ENCODE assay signal across 24 cellular contexts in the genomic region with DNA sequence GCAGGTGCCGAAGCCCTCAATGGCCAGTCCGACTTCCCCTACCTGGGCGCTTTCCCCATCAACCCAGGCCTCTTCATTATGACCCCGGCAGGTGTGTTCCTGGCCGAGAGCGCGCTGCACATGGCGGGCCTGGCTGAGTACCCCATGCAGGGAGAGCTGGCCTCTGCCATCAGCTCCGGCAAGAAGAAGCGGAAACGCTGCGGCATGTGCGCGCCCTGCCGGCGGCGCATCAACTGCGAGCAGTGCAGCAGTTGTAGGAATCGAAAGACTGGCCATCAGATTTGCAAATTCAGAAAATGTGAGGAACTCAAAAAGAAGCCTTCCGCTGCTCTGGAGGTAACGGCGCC.
"Had no signal": no experiment of that assay in that cellular context is flagged by ENCODE, and none has a peak within 500 bp of the region (broad histone marks: within the 10 kb centered on the region; RNA-seq: fewer than 3 reads in every experiment).

No MANE protein-coding gene starts in this region.

- H3K4me1 ChIP-seq: prostate gland had no signal

- DNase-seq: activated CD4-positive, alpha-beta T cell treated with anti-CD3 and anti-CD28 coated beads for 1 hour; activated CD4-positive, alpha-beta T cell treated with anti-CD3 and anti-CD28 coated beads, Interleukin-2, amount 50 U/mL, for 4 hours; activated CD8-positive, alpha-beta memory T cell treated with anti-CD3 and anti-CD28 coated beads, Interleukin-2, amount 50 U/mL, for 48 hours; activated naive CD4-positive, alpha-beta T cell treated with Interleukin-2 at 50 U/mL for 16 hours; activated naive CD8-positive, alpha-beta T cell treated with anti-CD3 and anti-CD28 coated beads for 36 hours; activated T-cell treated with anti-CD3 and anti-CD28 coated beads, Interleukin-2, amount 50 U/mL, for 4 hours; effector CD8-positive, alpha-beta T cell; erythroblast; foreskin fibroblast; mesendoderm; mucosa of descending colon; stimulated activated CD4-positive, alpha-beta T cell treated with anti-CD3 and anti-CD28 coated beads, Interleukin-12 subunit alpha, Interleukin-12 subunit beta, amount 100 ng/mL, for 4 hours; stimulated activated CD4-positive, alpha-beta T cell treated with anti-CD3 and anti-CD28 coated beads, Interleukin-4, amount 100 ng/mL, for 4 hours; T-cell; transverse colon; uterus had no signal

- H3K36me3 ChIP-seq: prostate gland, uterus had no signal

- ATAC-seq: activated T-cell treated with anti-CD3 and anti-CD28 coated beads, Interleukin-2, amount 50 U/mL, for 4 hours; mucosa of descending colon; T-cell had no signal

- H3K4me3 ChIP-seq: hepatocyte, mucosa of descending colon, prostate gland, right atrium auricular region, transverse colon, uterus had no signal

- H2AFZ ChIP-seq: hepatocyte had no signal

- H3K4me3 Mint-ChIP-seq: activated naive CD8-positive, alpha-beta T cell treated with anti-CD3 and anti-CD28 coated beads for 36 hours; activated T-cell treated with anti-CD3 and anti-CD28 coated beads, Interleukin-2, amount 50 U/mL, for 4 hours; dendritic cell treated with granulocyte-macrophage colony-stimulating factor and Interleukin-4, amounts not matched to agents 40 ng/mL and 50 ng/mL, for 4 days; neural crest cell; stimulated activated naive CD8-positive, alpha-beta T cell treated with anti-CD3 and anti-CD28 coated beads, Interleukin-15, Interleukin-2, amounts not matched to agents 100 ng/mL and 50 ng/mL, for 24 hours; T-cell; T-helper 2 cell treated with Interferon-gamma antibody and Interleukin-4, amounts not matched to agents 5 μg/mL and 100 μg/mL, for 36 hours had no signal

- H3K36me3 Mint-ChIP-seq: activated naive CD8-positive, alpha-beta T cell treated with anti-CD3 and anti-CD28 coated beads for 36 hours had no signal

- H3K9me3 ChIP-seq: mucosa of descending colon, prostate gland, right atrium auricular region, transverse colon, uterus had no signal

- H3K4me2 ChIP-seq: hepatocyte had no signal

- H3K27me3 ChIP-seq: hepatocyte, right atrium auricular region, transverse colon, uterus had no signal

- H3K9me3 Mint-ChIP-seq: activated naive CD8-positive, alpha-beta T cell treated with anti-CD3 and anti-CD28 coated beads for 36 hours; activated T-cell treated with anti-CD3 and anti-CD28 coated beads, Interleukin-2, amount 50 U/mL, for 4 hours; dendritic cell treated with granulocyte-macrophage colony-stimulating factor and Interleukin-4, amounts not matched to agents 40 ng/mL and 50 ng/mL, for 4 days; neural crest cell; stimulated activated naive CD8-positive, alpha-beta T cell treated with anti-CD3 and anti-CD28 coated beads, Interleukin-15, Interleukin-2, amounts not matched to agents 100 ng/mL and 50 ng/mL, for 24 hours; T-cell; T-helper 2 cell treated with Interferon-gamma antibody and Interleukin-4, amounts not matched to agents 5 μg/mL and 100 μg/mL, for 36 hours had no signal

- H3K27ac Mint-ChIP-seq: activated naive CD8-positive, alpha-beta T cell treated with anti-CD3 and anti-CD28 coated beads for 36 hours; dendritic cell treated with granulocyte-macrophage colony-stimulating factor and Interleukin-4, amounts not matched to agents 40 ng/mL and 50 ng/mL, for 4 days; stimulated activated naive CD8-positive, alpha-beta T cell treated with anti-CD3 and anti-CD28 coated beads, Interleukin-15, Interleukin-2, amounts not matched to agents 100 ng/mL and 50 ng/mL, for 24 hours; T-cell; T-helper 2 cell treated with Interferon-gamma antibody and Interleukin-4, amounts not matched to agents 5 μg/mL and 100 μg/mL, for 36 hours had no signal

- H3K27ac ChIP-seq: hepatocyte, prostate gland, right atrium auricular region, uterus had no signal

- FAIRE-seq: bronchial epithelial cell had no signal

- H3K27me3 Mint-ChIP-seq: activated naive CD8-positive, alpha-beta T cell treated with anti-CD3 and anti-CD28 coated beads for 36 hours; stimulated activated naive CD8-positive, alpha-beta T cell treated with anti-CD3 and anti-CD28 coated beads, Interleukin-15, Interleukin-2, amounts not matched to agents 100 ng/mL and 50 ng/mL, for 24 hours; T-cell had no signal
